ENCODE assay signal across 24 cellular contexts in the genomic region with DNA sequence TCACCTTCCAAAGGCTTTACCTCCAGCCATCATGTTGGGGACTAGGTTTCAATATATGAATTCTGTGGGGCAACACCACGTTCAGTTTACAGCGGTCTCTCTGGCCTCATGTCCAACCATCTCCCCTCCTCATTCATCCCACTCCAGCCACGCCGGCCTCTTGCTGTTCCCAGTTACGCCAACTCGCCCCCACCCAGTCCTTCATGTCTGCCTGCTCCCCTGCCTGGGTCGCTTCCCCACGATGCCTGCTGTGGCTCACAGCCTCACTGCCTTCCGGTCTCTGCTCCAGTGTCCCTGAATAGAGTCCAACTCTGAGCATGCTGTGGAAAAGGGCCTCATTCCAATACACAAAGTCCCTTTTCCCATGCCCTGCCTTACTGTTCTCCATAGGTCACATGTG.
"Had no signal": no experiment of that assay in that cellular context is flagged by ENCODE, and none has a peak within 500 bp of the region (broad histone marks: within the 10 kb centered on the region; RNA-seq: fewer than 3 reads in every experiment).

No MANE protein-coding gene starts in this region.

- H3K36me3 ChIP-seq: heart right ventricle, lower lobe of right lung, ovary, tibial nerve, uterus had no signal

- H3K27ac ChIP-seq: heart right ventricle, hepatocyte, lower lobe of right lung, ovary, tibial nerve, uterus had no signal

- H3K27me3 ChIP-seq: hepatocyte, ovary, tibial nerve, uterus had no signal

- H2AFZ ChIP-seq: hepatocyte had no signal

- DNase-seq: heart right ventricle; islet precursor cell; kidney glomerular epithelial cell; left cardiac atrium; left ventricle myocardium superior; lower lobe of right lung; mammary epithelial cell; mesenchymal stem cell; midbrain; mucosa of descending colon; naive thymus-derived CD4-positive, alpha-beta T cell; ovary; right cardiac atrium; small intestine; stimulated activated CD4-positive, alpha-beta T cell treated with anti-CD3 and anti-CD28 coated beads, Interleukin-1b, Interleukin-23, amount 100 ng/mL, for 48 hours; stimulated activated CD4-positive, alpha-beta T cell treated with anti-CD3 and anti-CD28 coated beads, Interleukin-2, amount 100 ng/mL, for 48 hours; stimulated activated CD4-positive, alpha-beta T cell treated with anti-CD3 and anti-CD28 coated beads, Interleukin-4, amount 100 ng/mL, for 4 hours; stimulated activated CD8-positive, alpha-beta memory T cell treated with anti-CD3 and anti-CD28 coated beads, Interleukin-4, amount 100 ng/mL, for 48 hours; stimulated activated naive CD4-positive, alpha-beta T cell treated with Interleukin-2 at 50 U/mL for 16 hours; stimulated activated naive CD8-positive, alpha-beta T cell treated with anti-CD3 and anti-CD28 coated beads, Interleukin-15, amount 100 ng/mL, for 72 hours; substantia nigra; uterus had no signal

- H3K4me1 ChIP-seq: heart right ventricle, lower lobe of right lung, tibial nerve, uterus had no signal

- FAIRE-seq: small intestine had no signal

- H3K9me3 ChIP-seq: heart right ventricle, lower lobe of right lung, mucosa of descending colon, ovary, uterus had no signal

- H3K4me2 ChIP-seq: hepatocyte had no signal

- H3K4me3 ChIP-seq: heart right ventricle, hepatocyte, lower lobe of right lung, mucosa of descending colon, ovary, tibial nerve, uterus had no signal
